Comparison of ENCODE assay signal across 13 cellular contexts in the genomic region with DNA sequence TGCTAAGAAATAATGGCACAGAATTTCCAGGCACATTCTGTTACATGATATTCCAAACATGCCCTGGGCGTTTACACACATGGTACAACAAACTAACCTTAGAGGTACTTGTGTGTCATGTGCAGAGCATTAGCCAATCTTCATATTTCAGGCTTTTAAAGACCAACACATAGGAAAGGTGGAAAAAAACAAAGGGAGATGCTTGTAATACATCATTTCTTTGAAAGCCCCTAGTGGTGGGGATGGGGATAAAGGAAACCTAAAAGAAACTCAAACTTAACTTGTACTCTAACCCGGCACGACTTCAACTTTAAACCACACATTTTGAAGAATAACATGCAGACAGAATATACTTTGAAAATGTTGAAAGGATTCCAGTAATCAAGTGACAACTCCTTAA.
DNase-seq lines count a peak whose midpoint lies in the region; FAIRE-seq and TF ChIP-seq lines count a peak whose summit lies in the region.
"Had no signal": no experiment of that assay in that cellular context is flagged by ENCODE, and none has a peak within 500 bp of the region (broad histone marks: within the 10 kb centered on the region; RNA-seq: fewer than 3 reads in every experiment).

No MANE protein-coding gene starts in this region.

- in situ Hi-C loops in G401 (cut with HindIII; ENCODE audit: low sequenced_read_pairs): no loop called here

- DNase-seq in ELR (ENCODE audit: low read depth): peak; percentile 3
- peak; percentile 3 for DNase-seq in amniotic epithelial cell (ENCODE audit: low read depth)
- DNase-seq in keratinocyte (ENCODE audit: low read depth, low spot score): no peak
- no peak for DNase-seq in OCI-M2 (lab: John Stamatoyannopoulos, UW; ENCODE audit: unreplicated experiment)
- no peak for DNase-seq in LoVo (ENCODE audit: low spot score)
- DNase-seq in NCI-H226: no peak
- no peak for DNase-seq in G401 (ENCODE audit: low spot score)
- DNase-seq: DMS79, NCI-H524 treated with DMSO at 0.1 percent for 48 hours, ovary, T1000, upper lobe of right lung had no signal

- FAIRE-seq in keratinocyte (lab: Jason Lieb, UNC): no peak

- H2AFZ ChIP-seq in KMS-11 (ENCODE audit: low read depth) (no peak overlapping the region), keratinocyte (ENCODE audit: control insufficient read depth, low read length) (no peak overlapping the region)

- H3K79me2 ChIP-seq in KMS-11 (ENCODE audit: insufficient read depth, low read depth) (no peaks in the 10 kb centered on the region), keratinocyte (ENCODE audit: control insufficient read depth, insufficient read depth, low read length) (no peaks in the 10 kb centered on the region)

- H3K4me1 ChIP-seq in KMS-11 (ENCODE audit: low read depth, poor library complexity, severe bottlenecking): no peaks in the 10 kb centered on the region
- no peaks in the 10 kb centered on the region for H3K4me1 ChIP-seq in keratinocyte (ENCODE audit: control insufficient read depth, extremely low read depth, insufficient read depth, low read length)
- H3K4me1 ChIP-seq: upper lobe of right lung had no signal

- H3K36me3 ChIP-seq in KMS-11 (ENCODE audit: insufficient read depth): no peaks in the 10 kb centered on the region
- H3K36me3 ChIP-seq in keratinocyte (ENCODE audit: control insufficient read depth in 2 of 2, extremely low read depth in 1 of 2, insufficient read depth in 2 of 2, low read length in 2 of 2): no peaks in the 10 kb centered on the region
- H3K36me3 ChIP-seq: ovary, upper lobe of right lung had no signal

- H3K9me3 ChIP-seq in keratinocyte (ENCODE audit: control insufficient read depth, low read depth, low read length): no peaks in the 10 kb centered on the region
- H3K9me3 ChIP-seq: ovary had no signal

- H3K27ac ChIP-seq in KMS-11 (no peak overlapping the region), keratinocyte (ENCODE audit: control insufficient read depth, insufficient read depth, low read length) (no peak overlapping the region)
- H3K27ac ChIP-seq: ovary, upper lobe of right lung had no signal

- no peaks in the 10 kb centered on the region for H3K27me3 ChIP-seq in KMS-11 (ENCODE audit: insufficient read depth, low read depth)
- H3K27me3 ChIP-seq in keratinocyte (ENCODE audit: control insufficient read depth, extremely low read depth, insufficient read depth, low read length): no peaks in the 10 kb centered on the region
- H3K27me3 ChIP-seq: ovary, upper lobe of right lung had no signal

- no peaks in the 10 kb centered on the region for H4K20me1 ChIP-seq in KMS-11 (ENCODE audit: insufficient read depth)
- no peaks in the 10 kb centered on the region for H4K20me1 ChIP-seq in keratinocyte (ENCODE audit: control insufficient read depth, extremely low read depth, insufficient read depth, low read length)

- no peak overlapping the region for H3K4me2 ChIP-seq in KMS-11
- no peak overlapping the region for H3K4me2 ChIP-seq in keratinocyte (ENCODE audit: control insufficient read depth, extremely low read depth, insufficient read depth, low read depth, low read length)

- H3K4me3 ChIP-seq in KMS-11 (IDR thresholded peaks at IDR 0.05; ENCODE audit: insufficient read depth, low read depth, low read length): no peak overlapping the region
- no peak overlapping the region for H3K4me3 ChIP-seq in keratinocyte (ENCODE audit: control insufficient read depth in 2 of 3, extremely low read depth in 1 of 3, insufficient read depth in 2 of 3, low read depth in 1 of 3, low read length in 3 of 3)
- H3K4me3 ChIP-seq: ovary, upper lobe of right lung had no signal

- dilution Hi-C loops in keratinocyte (cut with MboI; ENCODE audit: extremely low pct_ligation_motif_present, low sequenced_read_pairs): no loop called here

- H3K9ac ChIP-seq in KMS-11 (no peak overlapping the region), keratinocyte (ENCODE audit: control insufficient read depth, extremely low read depth, insufficient read depth, low read length) (no peak overlapping the region)

- TF ChIP-seq CTCF in KMS-11 (conservative IDR thresholded peaks at IDR 0.05; ENCODE audit: low read depth, low read length) (peak; percentile 44), keratinocyte (optimal IDR thresholded peaks at IDR 0.05 in 1 of 3, IDR thresholded peaks at IDR 0.05 in 1 of 3, conservative IDR thresholded peaks at IDR 0.05 in 1 of 3; ENCODE audit: extremely low read depth in 1 of 3, insufficient read depth in 2 of 3, low read length in 3 of 3) (peak in 2 of 3 experiments; percentile 15 to 31)

- H3K9me1 ChIP-seq in keratinocyte (ENCODE audit: control insufficient read depth, extremely low read depth, insufficient read depth, low read length): no peaks in the 10 kb centered on the region

Comparison
In these comparisons a context has a peak if more than half of its experiments do, and no peak if none do; other contexts are left out.
1. DNase-seq: peak in ELR (single experiment) and amniotic epithelial cell (single experiment); none in keratinocyte (single experiment), OCI-M2 (single experiment), LoVo (single experiment), NCI-H226 (single experiment) and G401 (single experiment).